In genomic region chr12:62259993-62260732, GRCh38 we compare ENCODE assay signal across 1 cellular context.
TF ChIP-seq lines count a peak whose summit lies in the region.

Gene USP15 (plus strand): TSS chr12:62260404. CDS start chr12:62260415, 11 bp downstream.

TF ChIP-seq in K562, 482 proteins besides CTCF, POLR2A, EP300 and RAD21 (continued from another document and continues in another):
- no peak for TF ChIP-seq MITF (IDR thresholded peaks at IDR 0.05)
- TF ChIP-seq SMARCB1 (IDR thresholded peaks at IDR 0.05; ENCODE audit: insufficient read length, low read depth) = no peak
- TF ChIP-seq GATA2 (CRISPR knock-in tag; IDR thresholded peaks at IDR 0.05) = no peak
- peak; percentile 90 for TF ChIP-seq SP1 (CRISPR knock-in tag; IDR thresholded peaks at IDR 0.05)
- TF ChIP-seq RBM25 (IDR thresholded peaks at IDR 0.05; ENCODE audit: low read depth, low read length, severe bottlenecking) = no peak
- TF ChIP-seq, protein P1, sequence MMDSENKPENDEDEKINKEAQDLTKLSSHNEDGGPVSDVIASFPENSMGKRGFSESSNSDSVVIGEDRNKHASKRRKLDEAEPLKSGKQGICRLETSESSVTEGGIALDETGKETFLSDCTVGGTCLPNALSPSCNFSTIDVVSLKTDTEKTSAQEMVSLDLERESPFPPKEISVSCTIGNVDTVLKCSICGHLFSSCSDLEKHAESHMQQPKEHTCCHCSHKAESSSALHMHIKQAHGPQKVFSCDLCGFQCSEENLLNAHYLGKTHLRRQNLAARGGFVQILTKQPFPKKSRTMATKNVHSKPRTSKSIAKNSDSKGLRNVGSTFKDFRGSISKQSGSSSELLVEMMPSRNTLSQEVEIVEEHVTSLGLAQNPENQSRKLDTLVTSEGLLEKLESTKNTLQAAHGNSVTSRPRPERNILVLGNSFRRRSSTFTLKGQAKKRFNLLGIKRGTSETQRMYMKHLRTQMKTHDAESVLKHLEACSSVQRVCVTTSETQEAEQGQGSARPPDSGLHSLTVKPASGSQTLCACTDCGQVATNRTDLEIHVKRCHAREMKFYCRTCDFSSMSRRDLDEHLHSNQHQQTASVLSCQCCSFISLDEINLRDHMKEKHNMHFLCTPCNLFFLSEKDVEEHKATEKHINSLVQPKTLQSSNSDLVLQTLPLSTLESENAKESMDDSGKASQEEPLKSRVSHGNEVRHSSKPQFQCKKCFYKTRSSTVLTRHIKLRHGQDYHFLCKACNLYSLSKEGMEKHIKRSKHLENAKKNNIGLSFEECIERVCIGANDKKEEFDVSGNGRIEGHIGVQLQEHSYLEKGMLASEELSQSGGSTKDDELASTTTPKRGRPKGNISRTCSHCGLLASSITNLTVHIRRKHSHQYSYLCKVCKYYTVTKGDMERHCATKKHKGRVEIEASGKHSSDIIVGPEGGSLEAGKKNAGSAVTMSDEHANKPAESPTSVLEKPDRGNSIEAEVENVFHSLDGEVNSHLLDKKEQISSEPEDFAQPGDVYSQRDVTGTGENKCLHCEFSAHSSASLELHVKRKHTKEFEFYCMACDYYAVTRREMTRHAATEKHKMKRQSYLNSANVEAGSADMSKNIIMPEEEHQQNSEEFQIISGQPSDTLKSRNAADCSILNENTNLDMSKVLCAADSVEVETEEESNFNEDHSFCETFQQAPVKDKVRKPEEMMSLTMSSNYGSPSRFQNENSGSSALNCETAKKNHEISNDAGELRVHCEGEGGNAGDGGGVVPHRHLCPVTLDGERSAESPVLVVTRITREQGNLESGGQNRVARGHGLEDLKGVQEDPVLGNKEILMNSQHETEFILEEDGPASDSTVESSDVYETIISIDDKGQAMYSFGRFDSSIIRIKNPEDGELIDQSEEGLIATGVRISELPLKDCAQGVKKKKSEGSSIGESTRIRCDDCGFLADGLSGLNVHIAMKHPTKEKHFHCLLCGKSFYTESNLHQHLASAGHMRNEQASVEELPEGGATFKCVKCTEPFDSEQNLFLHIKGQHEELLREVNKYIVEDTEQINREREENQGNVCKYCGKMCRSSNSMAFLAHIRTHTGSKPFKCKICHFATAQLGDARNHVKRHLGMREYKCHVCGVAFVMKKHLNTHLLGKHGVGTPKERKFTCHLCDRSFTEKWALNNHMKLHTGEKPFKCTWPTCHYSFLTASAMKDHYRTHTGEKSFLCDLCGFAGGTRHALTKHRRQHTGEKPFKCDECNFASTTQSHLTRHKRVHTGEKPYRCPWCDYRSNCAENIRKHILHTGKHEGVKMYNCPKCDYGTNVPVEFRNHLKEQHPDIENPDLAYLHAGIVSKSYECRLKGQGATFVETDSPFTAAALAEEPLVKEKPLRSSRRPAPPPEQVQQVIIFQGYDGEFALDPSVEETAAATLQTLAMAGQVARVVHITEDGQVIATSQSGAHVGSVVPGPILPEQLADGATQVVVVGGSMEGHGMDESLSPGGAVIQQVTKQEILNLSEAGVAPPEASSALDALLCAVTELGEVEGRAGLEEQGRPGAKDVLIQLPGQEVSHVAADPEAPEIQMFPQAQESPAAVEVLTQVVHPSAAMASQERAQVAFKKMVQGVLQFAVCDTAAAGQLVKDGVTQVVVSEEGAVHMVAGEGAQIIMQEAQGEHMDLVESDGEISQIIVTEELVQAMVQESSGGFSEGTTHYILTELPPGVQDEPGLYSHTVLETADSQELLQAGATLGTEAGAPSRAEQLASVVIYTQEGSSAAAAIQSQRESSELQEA (IDR thresholded peaks at IDR 0.05; ENCODE audit: low read depth) = no peak
- peak; percentile 48; the same call in 1 of the 2 replicates for TF ChIP-seq JUNB (CRISPR knock-in tag; conservative IDR thresholded peaks at IDR 0.05)
- peak; percentile 72; the same call in 1 of the 2 replicates for TF ChIP-seq HLTF (IDR thresholded peaks at IDR 0.05)
- peak; percentile 95 for TF ChIP-seq CHD1 (IDR thresholded peaks at IDR 0.05; ENCODE audit: low read length)
- no peak; the same call in 1 of the 2 replicates for TF ChIP-seq ZKSCAN1 (IDR thresholded peaks at IDR 0.05; ENCODE audit: low read depth, low read length)
- TF ChIP-seq ZNF76 (CRISPR knock-in tag; IDR thresholded peaks at IDR 0.05; ENCODE audit: borderline replicate concordance) = peak; percentile 76; the same call in 1 of the 2 replicates
- peak; percentile 61 for TF ChIP-seq E2F8 (IDR thresholded peaks at IDR 0.05; ENCODE audit: low read depth, partially characterized antibody)
- peak; percentile 93 for TF ChIP-seq PCBP1 (IDR thresholded peaks at IDR 0.05; ENCODE audit: low read depth, low read length, poor library complexity, severe bottlenecking)
- TF ChIP-seq PPARD (CRISPR knock-in tag; IDR thresholded peaks at IDR 0.05) = no peak
- TF ChIP-seq, protein P2, sequence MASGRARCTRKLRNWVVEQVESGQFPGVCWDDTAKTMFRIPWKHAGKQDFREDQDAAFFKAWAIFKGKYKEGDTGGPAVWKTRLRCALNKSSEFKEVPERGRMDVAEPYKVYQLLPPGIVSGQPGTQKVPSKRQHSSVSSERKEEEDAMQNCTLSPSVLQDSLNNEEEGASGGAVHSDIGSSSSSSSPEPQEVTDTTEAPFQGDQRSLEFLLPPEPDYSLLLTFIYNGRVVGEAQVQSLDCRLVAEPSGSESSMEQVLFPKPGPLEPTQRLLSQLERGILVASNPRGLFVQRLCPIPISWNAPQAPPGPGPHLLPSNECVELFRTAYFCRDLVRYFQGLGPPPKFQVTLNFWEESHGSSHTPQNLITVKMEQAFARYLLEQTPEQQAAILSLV (tag; IDR thresholded peaks at IDR 0.05) = no peak
- TF ChIP-seq NCOA4 (IDR thresholded peaks at IDR 0.05; ENCODE audit: partially characterized antibody) = no peak
- TF ChIP-seq ZNF253 (CRISPR knock-in tag; conservative IDR thresholded peaks at IDR 0.05) = no peak
- no peak for TF ChIP-seq ZNF212 (CRISPR knock-in tag; IDR thresholded peaks at IDR 0.05)
- TF ChIP-seq ZNF696 (CRISPR knock-in tag; conservative IDR thresholded peaks at IDR 0.05) = no peak
- TF ChIP-seq ZNF143 (CRISPR knock-in tag; IDR thresholded peaks at IDR 0.05) = peak; percentile 87
- no peak for TF ChIP-seq ZNF41 (CRISPR knock-in tag; conservative IDR thresholded peaks at IDR 0.05)
- peak; percentile 80 for TF ChIP-seq KDM5B (IDR thresholded peaks at IDR 0.05; ENCODE audit: insufficient replicate concordance, low read depth, low read length)
- no peak for TF ChIP-seq MED1 (CRISPR knock-in tag; IDR thresholded peaks at IDR 0.05; ENCODE audit: borderline replicate concordance)
- peak; percentile 82 for TF ChIP-seq BRD4 (IDR thresholded peaks at IDR 0.05)
- TF ChIP-seq MCM5 (IDR thresholded peaks at IDR 0.05; ENCODE audit: low read depth) = no peak
- TF ChIP-seq STAT6 (CRISPR knock-in tag; IDR thresholded peaks at IDR 0.05) = no peak
- no peak for TF ChIP-seq ARNT (IDR thresholded peaks at IDR 0.05)
- no peak for TF ChIP-seq NFE2L1 (tag; IDR thresholded peaks at IDR 0.05; ENCODE audit: borderline replicate concordance, low read depth)
- peak; percentile 29; the same call in 1 of the 2 replicates for TF ChIP-seq HDAC8 (tag; IDR thresholded peaks at IDR 0.05)
- peak; percentile 95 for TF ChIP-seq MAZ (CRISPR knock-in tag; conservative IDR thresholded peaks at IDR 0.05 in 1 of 2, IDR thresholded peaks at IDR 0.05 in 1 of 2)
- peak; percentile 81 to 97 (median 96) for TF ChIP-seq YY1 (IDR thresholded peaks at IDR 0.05; ENCODE audit: borderline replicate concordance in 1 of 3, control insufficient read depth in 1 of 3, extremely low read depth in 1 of 3, insufficient read depth in 3 of 3, insufficient read length in 1 of 3, insufficient replicate concordance in 2 of 3, low read depth in 1 of 3, low read length in 2 of 3)
- no peak for TF ChIP-seq ZNF232 (CRISPR knock-in tag; IDR thresholded peaks at IDR 0.05)
- no peak for TF ChIP-seq ZNF764 (CRISPR knock-in tag; IDR thresholded peaks at IDR 0.05; ENCODE audit: low read depth)
- TF ChIP-seq SMARCA4 (IDR thresholded peaks at IDR 0.05) = no peak
- TF ChIP-seq RERE (CRISPR knock-in tag; IDR thresholded peaks at IDR 0.05; ENCODE audit: borderline replicate concordance) = no peak
- TF ChIP-seq CXXC5 (CRISPR knock-in tag; IDR thresholded peaks at IDR 0.05) = peak; percentile 86
- no peak for TF ChIP-seq NFXL1 (CRISPR knock-in tag; IDR thresholded peaks at IDR 0.05)
